15 cellular contexts compared by ENCODE assay signal in the genomic region with DNA sequence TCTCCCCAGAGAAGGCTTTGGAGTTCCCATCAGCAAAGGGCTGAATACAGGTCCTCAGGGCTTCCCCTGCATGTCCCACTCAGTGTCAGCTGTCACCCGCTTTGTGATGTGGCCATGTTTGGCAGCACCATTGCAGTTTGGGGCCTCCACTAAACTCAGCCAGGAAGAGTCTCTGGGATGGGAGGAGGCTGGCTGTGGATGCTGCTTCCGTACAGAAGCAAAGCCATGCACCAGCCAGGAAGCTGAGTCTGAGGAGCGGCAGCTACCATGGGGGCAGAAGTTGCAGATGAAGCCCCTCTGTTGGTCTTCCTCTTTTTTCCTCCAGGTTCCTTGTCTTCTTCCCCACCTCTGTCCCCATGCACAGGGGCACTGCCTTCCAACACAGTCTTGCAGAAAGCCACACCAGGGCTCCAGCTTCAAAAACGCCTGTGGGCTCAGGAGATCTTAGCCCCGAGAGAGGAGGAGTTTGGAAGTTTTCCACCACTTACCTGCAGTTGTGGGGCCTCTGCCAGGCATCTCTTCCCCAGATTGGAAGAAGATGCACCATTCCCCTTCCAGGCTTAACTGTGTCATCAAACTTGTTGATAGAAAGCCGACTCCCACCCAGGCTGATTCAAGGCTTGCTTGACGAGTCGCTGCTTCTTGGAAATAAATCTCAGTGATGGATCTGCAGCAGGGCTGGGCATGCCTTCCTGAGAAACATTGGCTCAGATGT.
A peak's percentile ranks its signal among the peaks of the same experiment; 100 is the strongest.
DNase-seq lines count a peak whose midpoint lies in the region; ATAC-seq and TF ChIP-seq lines count a peak whose summit lies in the region.
"Had no signal": no experiment of that assay in that cellular context is flagged by ENCODE, and none has a peak within 500 bp of the region (broad histone marks: within the 10 kb centered on the region; RNA-seq: fewer than 3 reads in every experiment).

No MANE protein-coding gene starts in this region.

- H3K9me3 ChIP-seq in endodermal cell (ENCODE audit: control insufficient read depth, low read length), result no peaks in the 10 kb centered on the region
- no peaks in the 10 kb centered on the region for H3K9me3 ChIP-seq in vagina
- H3K9me3 ChIP-seq: Caco-2 had no signal

- H3K36me3 ChIP-seq in endodermal cell (ENCODE audit: control insufficient read depth, insufficient read depth, low read length) (no peaks in the 10 kb centered on the region), vagina (no peaks in the 10 kb centered on the region)
- H3K36me3 ChIP-seq: BLaER1 had no signal

- H3K4me3 ChIP-seq in endodermal cell (ENCODE audit: low read length), result no peak overlapping the region
- H3K4me3 ChIP-seq in vagina, result no peak overlapping the region
- H3K4me3 ChIP-seq: BLaER1 had no signal

- H3K27me3 ChIP-seq in endodermal cell (ENCODE audit: control insufficient read depth, insufficient read depth, low read length, poor library complexity, severe bottlenecking) (no peaks in the 10 kb centered on the region), vagina (no peaks in the 10 kb centered on the region)
- H3K27me3 ChIP-seq: BLaER1 had no signal

- ATAC-seq in HG03135 (IDR thresholded peaks at IDR 0.05; ENCODE audit: unreplicated experiment), result no peak
- ATAC-seq: HCT116 had no signal

- intact Hi-C loops in vagina (cut with DNase I), result no loop called here

- H3K9me3 Mint-ChIP-seq in endodermal cell, result peaks cover 7% of the 10 kb centered on the region
- peaks cover 39% of the 10 kb centered on the region for H3K9me3 Mint-ChIP-seq in osteocyte (ENCODE audit: unreplicated experiment)

- no peak overlapping the region for H3K4me3 Mint-ChIP-seq in endodermal cell
- H3K4me3 Mint-ChIP-seq in osteocyte (ENCODE audit: unreplicated experiment), result no peak overlapping the region
- H3K4me3 Mint-ChIP-seq: CD8-positive, alpha-beta memory T cell had no signal

- H3K9ac ChIP-seq in endodermal cell (ENCODE audit: extremely low read depth, low read length, poor library complexity, severe bottlenecking), result no peak overlapping the region
- H3K9ac ChIP-seq: BLaER1 had no signal

- peak; percentile 19 for DNase-seq in activated CD8-positive, alpha-beta memory T cell treated with anti-CD3 and anti-CD28 coated beads for 24 hours
- DNase-seq in activated CD8-positive, alpha-beta memory T cell treated with anti-CD3 and anti-CD28 coated beads, Interleukin-2, amount 50 U/mL, for 4 hours, result no peak
- DNase-seq in endodermal cell (peak; percentile 25), osteocyte (ENCODE audit: extremely low spot score, unreplicated experiment) (peak; percentile 65), vagina (ENCODE audit: extremely low spot score in 2 of 2) (peak; percentile 44 to 77)
- DNase-seq in activated naive CD4-positive, alpha-beta T cell treated with Interleukin-2 at 50 U/mL for 16 hours, result no peak
- DNase-seq in stimulated activated CD4-positive, alpha-beta T cell treated with anti-CD3 and anti-CD28 coated beads, Interleukin-4, amount 100 ng/mL, for 4 hours, result no peak
- DNase-seq: Caco-2; CD8-positive, alpha-beta memory T cell; DND-41; GDM1 had no signal

- H3K4me1 ChIP-seq in endodermal cell (ENCODE audit: control insufficient read depth, insufficient read depth, low read length), result no peaks in the 10 kb centered on the region
- no peaks in the 10 kb centered on the region for H3K4me1 ChIP-seq in vagina
- H3K4me1 ChIP-seq: Caco-2 had no signal

- no peak overlapping the region for H3K27ac Mint-ChIP-seq in endodermal cell
- no peak overlapping the region for H3K27ac Mint-ChIP-seq in osteocyte (ENCODE audit: unreplicated experiment)
- H3K27ac Mint-ChIP-seq: CD8-positive, alpha-beta memory T cell had no signal

- no peak for TF ChIP-seq POLR2A in vagina (IDR thresholded peaks at IDR 0.05)

- H3K4me1 Mint-ChIP-seq in endodermal cell, result peaks cover 12% of the 10 kb centered on the region
- H3K4me1 Mint-ChIP-seq in osteocyte (ENCODE audit: unreplicated experiment), result no peaks in the 10 kb centered on the region
- H3K4me1 Mint-ChIP-seq: CD8-positive, alpha-beta memory T cell had no signal

- H3K27me3 Mint-ChIP-seq in endodermal cell (ENCODE audit: insufficient read depth), result peaks cover 10% of the 10 kb centered on the region
- H3K27me3 Mint-ChIP-seq in osteocyte (ENCODE audit: unreplicated experiment), result no peaks in the 10 kb centered on the region

- WGBS in endodermal cell (ENCODE audit: insufficient coverage in 1 of 2, insufficient read length in 1 of 2), 2 experiments, result 91 to 93% methylated on average over 8 of the region's 8 CpGs

- H3K27ac ChIP-seq in endodermal cell (ENCODE audit: low read depth, low read length) (no peak overlapping the region), vagina (no peak overlapping the region)
- H3K27ac ChIP-seq: 22Rv1, BLaER1 had no signal

- TF ChIP-seq CTCF in endodermal cell (conservative IDR thresholded peaks at IDR 0.05) (no peak), osteocyte (IDR thresholded peaks at IDR 0.05) (no peak), vagina (IDR thresholded peaks at IDR 0.05) (no peak)

- H3K36me3 Mint-ChIP-seq in endodermal cell (ENCODE audit: low read depth) (no peaks in the 10 kb centered on the region), osteocyte (ENCODE audit: unreplicated experiment) (no peaks in the 10 kb centered on the region)
- H3K36me3 Mint-ChIP-seq: CD8-positive, alpha-beta memory T cell had no signal

Comparison
In these comparisons a context has a peak if more than half of its experiments do, and no peak if none do; other contexts are left out.
1. DNase-seq: peak in activated CD8-positive, alpha-beta memory T cell treated with anti-CD3 and anti-CD28 coated beads for 24 hours (single experiment), endodermal cell (single experiment), osteocyte (single experiment) and vagina (2 of 2); none in activated CD8-positive, alpha-beta memory T cell treated with anti-CD3 and anti-CD28 coated beads, Interleukin-2, amount 50 U/mL, for 4 hours (single experiment), activated naive CD4-positive, alpha-beta T cell treated with Interleukin-2 at 50 U/mL for 16 hours (single experiment) and stimulated activated CD4-positive, alpha-beta T cell treated with anti-CD3 and anti-CD28 coated beads, Interleukin-4, amount 100 ng/mL, for 4 hours (0 of 2).